Comparison of ENCODE assay signal across 9 cellular contexts in the genomic region with DNA sequence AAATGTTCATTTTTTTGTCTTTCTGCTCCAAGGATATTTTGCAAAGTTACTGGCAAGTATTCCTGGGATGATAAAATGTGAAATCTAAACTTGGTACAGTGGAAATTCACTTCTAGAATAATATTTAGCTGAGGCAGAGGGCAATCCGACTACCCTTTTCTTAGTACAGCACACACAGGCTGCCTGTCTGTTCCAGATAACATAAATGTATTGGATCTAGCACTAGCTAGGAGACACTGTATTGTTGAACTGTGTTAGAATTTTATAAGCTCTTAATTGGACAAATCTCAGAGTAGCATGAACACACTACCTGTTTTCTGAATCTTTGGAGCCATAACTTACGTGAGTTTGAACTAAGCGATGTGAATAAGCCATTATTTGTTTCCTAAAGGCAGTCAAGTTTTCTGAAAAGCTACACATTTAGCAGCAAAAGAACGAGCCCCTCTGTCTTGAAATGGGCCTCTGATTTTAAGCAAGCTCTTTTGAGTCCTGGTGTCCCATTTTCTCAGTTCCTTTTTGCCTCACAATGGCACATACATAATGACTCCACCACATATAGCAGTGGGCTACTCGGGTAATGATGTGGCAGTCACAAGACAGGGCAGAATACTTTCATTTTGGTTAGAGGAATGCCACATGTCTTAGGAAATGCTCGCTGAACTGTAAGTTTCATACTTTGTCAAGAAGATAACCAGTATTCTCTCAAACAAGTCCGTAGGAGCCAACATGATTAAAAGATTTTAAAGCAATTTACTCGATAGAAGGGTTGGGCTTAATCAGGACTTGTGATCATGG.
DNase-seq lines count a peak whose midpoint lies in the region; ATAC-seq and TF ChIP-seq lines count a peak whose summit lies in the region.
"Had no signal": no experiment of that assay in that cellular context is flagged by ENCODE, and none has a peak within 500 bp of the region (broad histone marks: within the 10 kb centered on the region; RNA-seq: fewer than 3 reads in every experiment).

No MANE protein-coding gene starts in this region.

- intact Hi-C loops in esophagus squamous epithelium (cut with DNase I) (no loop called here), prostate gland (cut with DNase I) (no loop called here)

- WGBS in esophagus squamous epithelium, 2 donors, result 50 to 61% methylated on average over 8 of the region's 8 CpGs
- 59% methylated on average over 8 of the region's 8 CpGs for WGBS in prostate gland

- H3K9me3 ChIP-seq in esophagus squamous epithelium (no peaks in the 10 kb centered on the region), prostate gland (no peaks in the 10 kb centered on the region)

- H3K9me3 Mint-ChIP-seq in GM23338, result no peaks in the 10 kb centered on the region

- H3K4me2 ChIP-seq in GM23338, result no peak overlapping the region

- ATAC-seq in GM18508 (IDR thresholded peaks at IDR 0.05; ENCODE audit: insufficient read depth, unreplicated experiment) (peak; percentile 99), GM23338 (no peak)
- ATAC-seq: Panc1 had no signal

- H3K4me3 Mint-ChIP-seq in GM23338, result no peak overlapping the region

- no peak for DNase-seq in GM23338 (ENCODE audit: low spot score)
- peak; percentile 25 for DNase-seq in NCI-H82 (lab: John Stamatoyannopoulos, UW)
- no peak for DNase-seq in esophagus squamous epithelium (lab: John Stamatoyannopoulos, UW)
- DNase-seq in prostate gland (ENCODE audit: low spot score), result no peak
- DNase-seq in DMS53 treated with DMSO at 0.1 percent for 48 hours (lab: John Stamatoyannopoulos, UW; ENCODE audit: unreplicated experiment), result no peak
- DNase-seq in cortex of kidney (lab: John Stamatoyannopoulos, UW), result no peak
- DNase-seq in brain microvascular endothelial cell, result no peak

- no peaks in the 10 kb centered on the region for H3K27me3 ChIP-seq in GM23338 (ENCODE audit: insufficient read depth)
- no peaks in the 10 kb centered on the region for H3K27me3 ChIP-seq in esophagus squamous epithelium
- H3K27me3 ChIP-seq in prostate gland (replicated peaks; ENCODE audit: insufficient read depth), result peaks cover 11% of the 10 kb centered on the region
- H3K27me3 ChIP-seq in brain microvascular endothelial cell (replicated peaks), result no peaks in the 10 kb centered on the region

- no peaks in the 10 kb centered on the region for H3F3A ChIP-seq in GM23338 (replicated peaks; ENCODE audit: low read depth)

- TF ChIP-seq CTCF in GM23338 (conservative IDR thresholded peaks at IDR 0.05; ENCODE audit: low read depth in 2 of 2), result no peak
- no peak for TF ChIP-seq CTCF in esophagus squamous epithelium (IDR thresholded peaks at IDR 0.05)
- TF ChIP-seq CTCF in prostate gland (IDR thresholded peaks at IDR 0.05), result no peak
- no peak for TF ChIP-seq CTCF in brain microvascular endothelial cell (IDR thresholded peaks at IDR 0.05; ENCODE audit: low read depth, low read length, missing control alignments)

- peaks cover 16% of the 10 kb centered on the region; the same call in 2 of the 3 replicates for H3K4me1 Mint-ChIP-seq in GM23338

- no peaks in the 10 kb centered on the region for H4K20me1 ChIP-seq in GM23338 (replicated peaks; ENCODE audit: insufficient read depth)

- no peaks in the 10 kb centered on the region for H3K27me3 Mint-ChIP-seq in GM23338 (ENCODE audit: insufficient read depth, low read depth, poor library complexity)

- no peak overlapping the region for H3K27ac ChIP-seq in GM23338 (ENCODE audit: low read depth)
- H3K27ac ChIP-seq in esophagus squamous epithelium, result peak overlapping the region in 3 of 4 donors; percentile 17 to 72 (median 60)
- peak overlapping the region; percentile 35 to 46 for H3K27ac ChIP-seq in prostate gland
- H3K27ac ChIP-seq in brain microvascular endothelial cell, result no peak overlapping the region

- H3K4me1 ChIP-seq in GM23338 (ENCODE audit: insufficient read depth) (0 out of 2 replicates have a peak, but pooled peaks cover 7% of the 10 kb centered on the region), esophagus squamous epithelium (peaks cover 0 to 9% (median 6%) of the 10 kb centered on the region in 3 donors), prostate gland (replicated peaks) (no peaks in the 10 kb centered on the region)

- H3K27ac Mint-ChIP-seq in GM23338, result no peak overlapping the region

- TF ChIP-seq POLR2A in esophagus squamous epithelium (IDR thresholded peaks at IDR 0.05) (peak in 1 of 4 donors; percentile 35), prostate gland (IDR thresholded peaks at IDR 0.05) (no peak)

- H3K36me3 ChIP-seq in GM23338 (ENCODE audit: insufficient read depth) (no peaks in the 10 kb centered on the region), esophagus squamous epithelium (no peaks in the 10 kb centered on the region), prostate gland (no peaks in the 10 kb centered on the region), brain microvascular endothelial cell (replicated peaks) (no peaks in the 10 kb centered on the region)

- peak overlapping the region; percentile 86 for H2AFZ ChIP-seq in GM23338

- 0 out of 2 replicates have a peak, but pooled peaks cover 6% of the 10 kb centered on the region for H3K9me2 ChIP-seq in GM23338 (ENCODE audit: insufficient read depth)

- H3K4me3 ChIP-seq in GM23338 (no peak overlapping the region), esophagus squamous epithelium (peak overlapping the region in 3 of 4 donors; percentile 5 to 44 (median 16)), prostate gland (peak overlapping the region in 1 of 2 donors; percentile 2), brain microvascular endothelial cell (ENCODE audit: low read depth, low read length) (no peak overlapping the region)

- H3K79me2 ChIP-seq in GM23338 (replicated peaks; ENCODE audit: insufficient read depth), result no peaks in the 10 kb centered on the region

- in situ Hi-C loops in brain microvascular endothelial cell (cut with HindIII; ENCODE audit: low pct_ligation_motif_present, low sequenced_read_pairs), result no loop called here

- H3K36me3 Mint-ChIP-seq in GM23338 (ENCODE audit: low read depth), result no peaks in the 10 kb centered on the region

TF ChIP-seq in GM23338, 12 proteins besides CTCF, POLR2A, EP300 and RAD21 (continues in another document):
- TF ChIP-seq POLR2AphosphoS5 (IDR thresholded peaks at IDR 0.05; ENCODE audit: low read depth), result no peak
- TF ChIP-seq EZH2phosphoT487 (IDR thresholded peaks at IDR 0.05; ENCODE audit: unreplicated experiment), result no peak
- no peak for TF ChIP-seq NANOG (IDR thresholded peaks at IDR 0.05; ENCODE audit: borderline replicate concordance)
- no peak for TF ChIP-seq ZNF331 (CRISPR knock-in tag; IDR thresholded peaks at IDR 0.05; ENCODE audit: low read depth)
- TF ChIP-seq, protein P1, sequence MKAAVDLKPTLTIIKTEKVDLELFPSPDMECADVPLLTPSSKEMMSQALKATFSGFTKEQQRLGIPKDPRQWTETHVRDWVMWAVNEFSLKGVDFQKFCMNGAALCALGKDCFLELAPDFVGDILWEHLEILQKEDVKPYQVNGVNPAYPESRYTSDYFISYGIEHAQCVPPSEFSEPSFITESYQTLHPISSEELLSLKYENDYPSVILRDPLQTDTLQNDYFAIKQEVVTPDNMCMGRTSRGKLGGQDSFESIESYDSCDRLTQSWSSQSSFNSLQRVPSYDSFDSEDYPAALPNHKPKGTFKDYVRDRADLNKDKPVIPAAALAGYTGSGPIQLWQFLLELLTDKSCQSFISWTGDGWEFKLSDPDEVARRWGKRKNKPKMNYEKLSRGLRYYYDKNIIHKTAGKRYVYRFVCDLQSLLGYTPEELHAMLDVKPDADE (IDR thresholded peaks at IDR 0.05), result no peak
- TF ChIP-seq EZH2 (IDR thresholded peaks at IDR 0.05; ENCODE audit: low read depth, unreplicated experiment), result no peak
- no peak for TF ChIP-seq CREB1 (CRISPR knock-in tag; IDR thresholded peaks at IDR 0.05; ENCODE audit: low read depth)

Comparison
In these comparisons a context has a peak if more than half of its experiments do, and no peak if none do; other contexts are left out.
1. H3K27ac ChIP-seq: peak in esophagus squamous epithelium (3 of 4) and prostate gland (2 of 2); none in GM23338 (single experiment) and brain microvascular endothelial cell (single experiment).
2. H3K4me3 ChIP-seq: peak in esophagus squamous epithelium (3 of 4); none in GM23338 (single experiment) and brain microvascular endothelial cell (single experiment).